In the genomic region with DNA sequence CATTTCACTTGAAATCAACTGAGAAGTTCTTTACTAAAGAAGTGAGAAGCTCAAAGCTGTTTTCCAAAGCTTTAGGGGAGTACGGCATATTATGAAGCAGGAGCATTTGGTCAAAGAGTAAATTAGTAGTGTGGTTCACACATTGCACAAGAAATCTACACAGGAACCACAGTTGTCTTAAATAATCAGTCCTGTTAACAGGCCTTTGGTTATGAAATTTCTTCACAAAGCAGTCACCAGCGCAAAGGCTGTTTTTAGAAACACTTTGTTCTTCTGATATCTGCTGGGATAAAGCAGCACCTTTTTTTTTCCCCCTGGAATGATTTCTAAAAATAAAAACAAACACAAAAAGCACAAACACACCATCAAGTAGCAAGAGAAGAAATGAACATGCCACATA, we compare ENCODE assay signal across 21 cellular contexts.
DNase-seq lines count a peak whose midpoint lies in the region; ATAC-seq and TF ChIP-seq lines count a peak whose summit lies in the region.
"Had no signal": no experiment of that assay in that cellular context is flagged by ENCODE, and none has a peak within 500 bp of the region (broad histone marks: within the 10 kb centered on the region; RNA-seq: fewer than 3 reads in every experiment).

No MANE protein-coding gene starts in this region.

- TF ChIP-seq CTCF in heart left ventricle (IDR thresholded peaks at IDR 0.05) (no peak), neutrophil (IDR thresholded peaks at IDR 0.05) (no peak), GM20000 (IDR thresholded peaks at IDR 0.05; ENCODE audit: extremely low read depth, missing control alignments) (no peak)

- no peaks in the 10 kb centered on the region for H3K27me3 ChIP-seq in heart left ventricle
- no peaks in the 10 kb centered on the region for H3K27me3 ChIP-seq in neutrophil
- H3K27me3 ChIP-seq: spleen had no signal

- peak; percentile 54 to 77 (median 60) for ATAC-seq in heart left ventricle
- ATAC-seq: A549; activated CD8-positive, alpha-beta memory T cell treated with anti-CD3 and anti-CD28 coated beads, Interleukin-2, amount 10 ng/mL, durations not matched to agents 7 days and 5 days; stimulated activated memory B cell treated with anti-CD40 and anti-IgM and Interleukin-4, amounts not matched to agents 10 μg/mL and 1 μg/mL and 100 μg/mL, for 72 hours; T-helper 17 cell had no signal

- WGBS in heart left ventricle, 4 donors, result 35 to 44% (median 40%) methylated on average over 2 of the region's 2 CpGs

- DNase-seq in CD1c-positive myeloid dendritic cell (ENCODE audit: extremely low spot score) (peak; percentile 15), SKM-1 (lab: John Stamatoyannopoulos, UW; ENCODE audit: unreplicated experiment) (peak; percentile 17), heart left ventricle (no peak), GM20000 (ENCODE audit: low spot score) (no peak), NCI-H69 (lab: John Stamatoyannopoulos, UW) (no peak)
- no peak for DNase-seq in effector CD4-positive, alpha-beta T cell
- DNase-seq in activated CD4-positive, CD25-positive, alpha-beta regulatory T cell (lab: John Stamatoyannopoulos, UW), result no peak
- DNase-seq: activated CD4-positive, CD25-positive, alpha-beta regulatory T cell treated with anti-CD3 and anti-CD28 coated beads, Interleukin-2, amount 50 U/mL, for 72 hours; activated CD8-positive, alpha-beta memory T cell treated with anti-CD3 and anti-CD28 coated beads, Interleukin-2, amount 10 ng/mL, durations not matched to agents 7 days and 5 days; activated naive CD4-positive, alpha-beta T cell; CD4-positive, alpha-beta memory T cell; H7; NCI-H1930; NCI-H748 treated with DMSO at 0.1 percent for 48 hours; spleen; T-helper 17 cell had no signal

- peak overlapping the region in 11 of 12 donors; percentile 9 to 64 (median 48) for H3K27ac ChIP-seq in heart left ventricle
- peak overlapping the region; percentile 32 for H3K27ac ChIP-seq in neutrophil
- H3K27ac ChIP-seq: A549, RWPE1, spleen had no signal

- H3K9me3 ChIP-seq in heart left ventricle (no peaks in the 10 kb centered on the region), neutrophil (no peaks in the 10 kb centered on the region)
- H3K9me3 ChIP-seq: A549, spleen had no signal

- H3K4me3 ChIP-seq in heart left ventricle (no peak overlapping the region), neutrophil (ENCODE audit: low read depth in 1 of 2, low read length in 1 of 2) (no peak overlapping the region)
- H3K4me3 ChIP-seq: A549, lung, spleen had no signal

- intact Hi-C loops in heart left ventricle (cut with DNase I), result loop anchor here in 2 of 10 donors (5.0 to 10.0 kb wide), 2 partner anchors 39 to 412 kb away; no protein-coding TSS in a partner anchor

- H3K4me1 ChIP-seq in heart left ventricle (peaks cover 0 to 33% (median 23%) of the 10 kb centered on the region in 12 donors), neutrophil (ENCODE audit: control insufficient read depth in 1 of 2, insufficient read depth in 1 of 2, low read depth in 1 of 2, low read length in 1 of 2) (peaks cover 24 to 36% of the 10 kb centered on the region in 2 experiments)

- no peaks in the 10 kb centered on the region for H3K36me3 ChIP-seq in heart left ventricle
- H3K36me3 ChIP-seq in neutrophil, result no peaks in the 10 kb centered on the region
- H3K36me3 ChIP-seq: spleen had no signal

- no peak for TF ChIP-seq POLR2A in heart left ventricle (IDR thresholded peaks at IDR 0.05)

Comparison
In these comparisons a context has a peak if more than half of its experiments do, and no peak if none do; other contexts are left out.
1. DNase-seq: peak in CD1c-positive myeloid dendritic cell (single experiment) and SKM-1 (single experiment); none in heart left ventricle (0 of 5), GM20000 (single experiment), effector CD4-positive, alpha-beta T cell (single experiment), activated CD4-positive, CD25-positive, alpha-beta regulatory T cell (0 of 4) and NCI-H69 (single experiment).